ENCODE assay signal across 24 cellular contexts in genomic region chr1:212196355-212196754, GRCh38.
"Had no signal": no experiment of that assay in that cellular context is flagged by ENCODE, and none has a peak within 500 bp of the region (broad histone marks: within the 10 kb centered on the region; RNA-seq: fewer than 3 reads in every experiment).

No MANE protein-coding gene starts in this region.

- H3K4me1 ChIP-seq: neural progenitor cell, parathyroid adenoma, psoas muscle, right lobe of liver, sigmoid colon, stomach, thyroid gland, tibial nerve, upper lobe of left lung, uterus had no signal

- H3K27me3 ChIP-seq: neural progenitor cell, ovary, right lobe of liver, sigmoid colon, stomach, thyroid gland, tibial nerve, upper lobe of left lung, uterus had no signal

- H3K79me2 ChIP-seq: parathyroid adenoma had no signal

- ATAC-seq: naive thymus-derived CD4-positive, alpha-beta T cell; natural killer cell; psoas muscle; right cardiac atrium; right lobe of liver; stimulated activated memory B cell treated with anti-CD40 and anti-IgM and Interleukin-4, amounts not matched to agents 10 μg/mL and 1 μg/mL and 100 μg/mL, for 72 hours had no signal

- H3K4me2 ChIP-seq: neural progenitor cell had no signal

- H3K9ac ChIP-seq: neural progenitor cell, parathyroid adenoma had no signal

- H3K36me3 ChIP-seq: neural progenitor cell, ovary, right lobe of liver, sigmoid colon, stomach, thoracic aorta, thyroid gland, tibial nerve, upper lobe of left lung, uterus had no signal

- H3K27ac ChIP-seq: neural progenitor cell, ovary, parathyroid adenoma, psoas muscle, right lobe of liver, sigmoid colon, stomach, thoracic aorta, thyroid gland, tibial nerve, upper lobe of left lung, uterus had no signal

- H2AFZ ChIP-seq: neural progenitor cell, parathyroid adenoma had no signal

- H3K9me3 ChIP-seq: psoas muscle, right lobe of liver, sigmoid colon, thyroid gland, upper lobe of left lung, uterus had no signal

- DNase-seq: naive thymus-derived CD4-positive, alpha-beta T cell; natural killer cell; occipital lobe; ovary; posterior cingulate gyrus; psoas muscle; right cardiac atrium; right lobe of liver; sigmoid colon; small intestine; stimulated activated CD4-positive, alpha-beta T cell treated with anti-CD3 and anti-CD28 coated beads, Interleukin-15, amount 100 ng/mL, for 24 hours; stimulated activated CD4-positive, alpha-beta T cell treated with anti-CD3 and anti-CD28 coated beads, Interleukin-4, amount 100 ng/mL, for 1 hour; stimulated activated CD4-positive, alpha-beta T cell treated with anti-CD3 and anti-CD28 coated beads, Interleukin-4, amount 100 ng/mL, for 4 hours; stimulated activated CD8-positive, alpha-beta memory T cell treated with anti-CD3 and anti-CD28 coated beads, Interleukin-4, amount 100 ng/mL, for 48 hours; stimulated activated naive CD4-positive, alpha-beta T cell; stomach; thyroid gland; upper lobe of left lung; uterus had no signal

- H3K4me3 ChIP-seq: neural progenitor cell, ovary, psoas muscle, right lobe of liver, sigmoid colon, stomach, thoracic aorta, thyroid gland, tibial nerve, upper lobe of left lung, uterus had no signal
